Comparison of ENCODE assay signal across 2 cellular contexts in the genomic region with DNA sequence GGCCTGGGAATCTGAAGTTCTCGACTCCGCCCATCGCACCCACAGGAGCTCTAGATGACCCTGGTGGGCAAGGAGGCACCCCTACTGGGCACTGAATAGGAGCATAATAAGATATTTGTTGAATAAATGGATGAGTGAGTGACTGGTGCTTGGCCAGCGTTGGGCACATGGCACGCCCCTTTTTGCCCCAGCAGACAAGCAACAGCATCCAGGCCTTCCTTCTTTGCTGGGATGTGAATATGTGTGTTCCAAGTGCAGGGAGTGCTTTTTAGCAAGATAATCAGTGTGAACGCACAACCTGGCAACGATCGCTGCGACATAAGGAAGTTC.
TF ChIP-seq lines count a peak whose summit lies in the region.

No MANE protein-coding gene starts in this region.

TF ChIP-seq in H1, 55 proteins besides CTCF, POLR2A, EP300 and RAD21:
- TF ChIP-seq RFX5 (IDR thresholded peaks at IDR 0.05; ENCODE audit: borderline replicate concordance, low read depth, low read length) (no peak), EGR1 (IDR thresholded peaks at IDR 0.05; ENCODE audit: borderline replicate concordance, low read depth, low read length) (no peak), SP1 (IDR thresholded peaks at IDR 0.05; ENCODE audit: low read depth, low read length) (no peak), SP4 (IDR thresholded peaks at IDR 0.05; ENCODE audit: low read length) (no peak), KDM1A (IDR thresholded peaks at IDR 0.05; ENCODE audit: borderline replicate concordance, low read length) (0 out of 2 replicates have a peak, but pooled peaks have one; percentile 3), CTBP2 (IDR thresholded peaks at IDR 0.05; ENCODE audit: borderline replicate concordance, insufficient read depth, insufficient read length, low read length) (no peak), SIX5 (IDR thresholded peaks at IDR 0.05; ENCODE audit: low read depth, low read length) (no peak), RNF2 (IDR thresholded peaks at IDR 0.05; ENCODE audit: borderline replicate concordance, low read depth, low read length, missing control alignments, poor library complexity, severe bottlenecking) (no peak), PHF8 (conservative IDR thresholded peaks at IDR 0.05; ENCODE audit: low read depth, low read length) (0 out of 2 replicates have a peak, but pooled peaks have one; percentile 32), CBX5 (IDR thresholded peaks at IDR 0.05; ENCODE audit: low read depth, low read length) (no peak), CREB1 (IDR thresholded peaks at IDR 0.05) (no peak), SAP30 (IDR thresholded peaks at IDR 0.05; ENCODE audit: insufficient read depth, insufficient replicate concordance, low read length) (peak; percentile 23), SRF (IDR thresholded peaks at IDR 0.05; ENCODE audit: low read depth, low read length) (no peak)
- TF ChIP-seq, protein P1, sequence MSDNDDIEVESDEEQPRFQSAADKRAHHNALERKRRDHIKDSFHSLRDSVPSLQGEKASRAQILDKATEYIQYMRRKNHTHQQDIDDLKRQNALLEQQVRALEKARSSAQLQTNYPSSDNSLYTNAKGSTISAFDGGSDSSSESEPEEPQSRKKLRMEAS (IDR thresholded peaks at IDR 0.05), result peak; percentile 33; the same call in 1 of the 2 replicates
- TF ChIP-seq, protein P2, sequence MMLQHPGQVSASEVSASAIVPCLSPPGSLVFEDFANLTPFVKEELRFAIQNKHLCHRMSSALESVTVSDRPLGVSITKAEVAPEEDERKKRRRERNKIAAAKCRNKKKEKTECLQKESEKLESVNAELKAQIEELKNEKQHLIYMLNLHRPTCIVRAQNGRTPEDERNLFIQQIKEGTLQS (IDR thresholded peaks at IDR 0.05; ENCODE audit: insufficient read depth, low read depth, low read length), result no peak

TF ChIP-seq in neural cell, 6 proteins besides CTCF, POLR2A, EP300 and RAD21:
- no peak for TF ChIP-seq POLR2AphosphoS5 (IDR thresholded peaks at IDR 0.05)
- peak; percentile 36 for TF ChIP-seq SMC3 (conservative IDR thresholded peaks at IDR 0.05; ENCODE audit: poor library complexity)
- TF ChIP-seq, protein P3, sequence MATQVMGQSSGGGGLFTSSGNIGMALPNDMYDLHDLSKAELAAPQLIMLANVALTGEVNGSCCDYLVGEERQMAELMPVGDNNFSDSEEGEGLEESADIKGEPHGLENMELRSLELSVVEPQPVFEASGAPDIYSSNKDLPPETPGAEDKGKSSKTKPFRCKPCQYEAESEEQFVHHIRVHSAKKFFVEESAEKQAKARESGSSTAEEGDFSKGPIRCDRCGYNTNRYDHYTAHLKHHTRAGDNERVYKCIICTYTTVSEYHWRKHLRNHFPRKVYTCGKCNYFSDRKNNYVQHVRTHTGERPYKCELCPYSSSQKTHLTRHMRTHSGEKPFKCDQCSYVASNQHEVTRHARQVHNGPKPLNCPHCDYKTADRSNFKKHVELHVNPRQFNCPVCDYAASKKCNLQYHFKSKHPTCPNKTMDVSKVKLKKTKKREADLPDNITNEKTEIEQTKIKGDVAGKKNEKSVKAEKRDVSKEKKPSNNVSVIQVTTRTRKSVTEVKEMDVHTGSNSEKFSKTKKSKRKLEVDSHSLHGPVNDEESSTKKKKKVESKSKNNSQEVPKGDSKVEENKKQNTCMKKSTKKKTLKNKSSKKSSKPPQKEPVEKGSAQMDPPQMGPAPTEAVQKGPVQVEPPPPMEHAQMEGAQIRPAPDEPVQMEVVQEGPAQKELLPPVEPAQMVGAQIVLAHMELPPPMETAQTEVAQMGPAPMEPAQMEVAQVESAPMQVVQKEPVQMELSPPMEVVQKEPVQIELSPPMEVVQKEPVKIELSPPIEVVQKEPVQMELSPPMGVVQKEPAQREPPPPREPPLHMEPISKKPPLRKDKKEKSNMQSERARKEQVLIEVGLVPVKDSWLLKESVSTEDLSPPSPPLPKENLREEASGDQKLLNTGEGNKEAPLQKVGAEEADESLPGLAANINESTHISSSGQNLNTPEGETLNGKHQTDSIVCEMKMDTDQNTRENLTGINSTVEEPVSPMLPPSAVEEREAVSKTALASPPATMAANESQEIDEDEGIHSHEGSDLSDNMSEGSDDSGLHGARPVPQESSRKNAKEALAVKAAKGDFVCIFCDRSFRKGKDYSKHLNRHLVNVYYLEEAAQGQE (IDR thresholded peaks at IDR 0.05; ENCODE audit: borderline replicate concordance), result no peak
- TF ChIP-seq TAF1 (IDR thresholded peaks at IDR 0.05; ENCODE audit: low read depth), result no peak
